In genomic region chr15:97600190-97600589, GRCh38 we compare ENCODE assay signal across 31 cellular contexts.
"Had no signal": no experiment of that assay in that cellular context is flagged by ENCODE, and none has a peak within 500 bp of the region (broad histone marks: within the 10 kb centered on the region; RNA-seq: fewer than 3 reads in every experiment).

No MANE protein-coding gene starts in this region.

- ATAC-seq: activated CD8-positive, alpha-beta T cell treated with anti-CD3 and anti-CD28 coated beads for 36 hours; activated naive CD4-positive, alpha-beta T cell treated with anti-CD3 and anti-CD28 coated beads, Interleukin-2, amount 50 U/mL, for 72 hours; activated T-cell treated with anti-CD3 and anti-CD28 coated beads, Interleukin-2, amount 50 U/mL, for 4 hours; activated T-cell treated with anti-CD3 and anti-CD28 coated beads, Interleukin-2, amount 50 U/mL, for 72 hours; activated T-helper 17 cell treated with anti-CD3 and anti-CD28 coated beads, Interleukin-2, amount 50 U/mL, for 72 hours; body of pancreas had no signal

- H3K36me3 ChIP-seq: adrenal gland, brain microvascular endothelial cell, breast epithelium had no signal

- H3K4me1 ChIP-seq: adrenal gland, body of pancreas, breast epithelium had no signal

- H3K9me3 ChIP-seq: adrenal gland, body of pancreas, breast epithelium had no signal

- H3K4me3 ChIP-seq: adrenal gland, body of pancreas, breast epithelium had no signal

- H3K27me3 ChIP-seq: adrenal gland, body of pancreas, brain microvascular endothelial cell, breast epithelium had no signal

- H3K27ac ChIP-seq: adrenal gland, body of pancreas, brain microvascular endothelial cell, breast epithelium, VCaP had no signal

- DNase-seq: activated B cell treated with CpG ODN at 0.5 μM for 24 hours; activated CD4-positive, alpha-beta memory T cell treated with anti-CD3 and anti-CD28 coated beads for 36 hours; activated CD4-positive, alpha-beta T cell treated with anti-CD3 and anti-CD28 coated beads for 4 hours; activated CD4-positive, alpha-beta T cell treated with anti-CD3 and anti-CD28 coated beads, Interleukin-2, amount 10 ng/mL, durations not matched to agents 24 days and 14 days; activated CD4-positive, alpha-beta T cell treated with anti-CD3 and anti-CD28 coated beads, Interleukin-2, amount 50 U/mL, for 1 hour; activated CD4-positive, alpha-beta T cell treated with anti-CD3 and anti-CD28 coated beads, Interleukin-2, amount 50 U/mL, for 4 hours; activated CD4-positive, CD25-positive, alpha-beta regulatory T cell treated with anti-CD3 and anti-CD28 coated beads, Interleukin-2, amount 50 U/mL, for 72 hours; activated CD8-positive, alpha-beta memory T cell treated with anti-CD3 and anti-CD28 coated beads, Interleukin-2, amount 50 U/mL, for 4 hours; activated CD8-positive, alpha-beta T cell treated with anti-CD3 and anti-CD28 coated beads for 36 hours; activated effector memory CD4-positive, alpha-beta T cell treated with anti-CD3 and anti-CD28 coated beads, Interleukin-2, amount 50 U/mL, for 16 hours; activated gamma-delta T cell treated with Interleukin-2 at 50 U/mL for 16 hours; activated naive CD4-positive, alpha-beta T cell; activated naive CD4-positive, alpha-beta T cell treated with anti-CD3 and anti-CD28 coated beads for 36 hours; activated naive CD4-positive, alpha-beta T cell treated with anti-CD3 and anti-CD28 coated beads, Interleukin-2, amount 50 U/mL, for 16 hours; activated naive CD8-positive, alpha-beta T cell treated with anti-CD3 and anti-CD28 coated beads for 36 hours; activated T-cell treated with anti-CD3 and anti-CD28 coated beads for 4 hours; activated T-cell treated with anti-CD3 and anti-CD28 coated beads, Interleukin-2, amount 50 U/mL, for 1 hour; activated T-cell treated with anti-CD3 and anti-CD28 coated beads, Interleukin-2, amount 50 U/mL, for 4 hours; activated T-cell treated with anti-CD3 and anti-CD28 coated beads, Interleukin-2, amount 50 U/mL, for 72 hours; adrenal gland; amniotic stem cell; aorta; body of pancreas; brain microvascular endothelial cell; central memory CD4-positive, alpha-beta T cell; T-helper 2 cell; T-helper 9 cell had no signal
